12 cellular contexts compared by ENCODE assay signal in the genomic region with DNA sequence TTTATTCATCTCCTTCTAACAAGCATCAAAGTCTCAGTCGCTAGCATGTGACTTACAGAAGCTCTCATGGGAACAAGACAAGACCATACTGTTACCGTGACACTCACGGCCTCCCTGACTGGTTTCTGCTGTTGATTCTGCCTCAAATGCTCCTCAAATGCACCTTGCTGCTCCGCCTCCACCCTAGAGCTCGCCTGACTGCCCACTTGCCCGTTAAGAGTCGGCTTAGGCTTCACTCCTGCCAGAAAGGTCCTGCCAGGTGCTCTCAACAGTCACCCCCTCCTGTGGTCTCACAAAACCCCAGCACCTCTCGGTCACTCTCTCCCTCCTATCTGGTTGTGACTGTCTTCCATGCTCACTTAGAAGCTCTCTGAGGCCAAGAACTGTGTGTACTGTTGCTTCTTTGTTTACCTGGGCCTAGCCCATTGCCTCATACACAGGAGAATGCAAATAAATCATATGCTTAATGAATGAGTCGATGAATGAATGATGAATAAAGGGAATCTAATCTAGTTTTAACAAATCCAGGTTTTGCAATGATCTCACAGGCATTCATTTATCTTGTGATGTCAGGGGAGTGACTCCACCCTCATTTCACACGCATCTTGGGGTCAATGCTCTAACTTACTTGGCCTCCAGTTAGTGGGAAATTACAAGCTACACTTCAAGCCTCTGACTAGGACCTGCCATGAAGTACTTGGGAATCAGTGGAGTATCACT. TPM values are rescaled to one million over a fixed set of nuclear protein-coding genes. Genes with fewer than 3 reads are reported as not detected.
A peak's percentile ranks its signal among the peaks of the same experiment; 100 is the strongest.
DNase-seq lines count a peak whose midpoint lies in the region; ATAC-seq and TF ChIP-seq lines count a peak whose summit lies in the region.
"Had no signal": no experiment of that assay in that cellular context is flagged by ENCODE, and none has a peak within 500 bp of the region (broad histone marks: within the 10 kb centered on the region; RNA-seq: fewer than 3 reads in every experiment).

No MANE protein-coding gene starts in this region.

- H3K27ac ChIP-seq in OCI-LY1 (ENCODE audit: low read depth, low read length, poor library complexity, severe bottlenecking) (peak overlapping the region; percentile 96), stomach (peak overlapping the region in 2 of 5 donors; percentile 53 to 67)
- H3K27ac ChIP-seq: C4-2B, HL-60 had no signal

- DNase-seq in AG10803 (ENCODE audit: low read depth) (peak; percentile 60), endothelial cell (ENCODE audit: low spot score) (no peak), nephron progenitor cell (no peak), stomach (no peak), mucosa of descending colon (no peak)
- DNase-seq in activated naive CD4-positive, alpha-beta T cell treated with anti-CD3 and anti-CD28 coated beads for 36 hours, result no peak
- DNase-seq in stimulated activated CD4-positive, alpha-beta T cell treated with anti-CD3 and anti-CD28 coated beads, Interleukin-2, amount 100 ng/mL, for 48 hours, result no peak
- DNase-seq: activated T-cell treated with anti-CD3 and anti-CD28 coated beads, Interleukin-2, amount 50 U/mL, for 4 hours; stimulated activated naive CD4-positive, alpha-beta T cell treated with Interleukin-2 at 50 U/mL for 16 hours had no signal

- H4K20me1 ChIP-seq in OCI-LY1 (ENCODE audit: insufficient read depth, low read length), result no peaks in the 10 kb centered on the region

- H3K4me1 ChIP-seq in OCI-LY1 (ENCODE audit: insufficient read depth, low read length, severe bottlenecking) (peaks cover 87% of the 10 kb centered on the region), stomach (peaks cover 8 to 56% (median 31%) of the 10 kb centered on the region in 4 donors), mucosa of descending colon (ENCODE audit: low read depth) (peaks cover 4% of the 10 kb centered on the region)

- no peaks in the 10 kb centered on the region for H3K79me2 ChIP-seq in OCI-LY1 (ENCODE audit: insufficient read depth, low read length)

- TF ChIP-seq CTCF in AG10803 (conservative IDR thresholded peaks at IDR 0.05; ENCODE audit: low read length), result no peak
- TF ChIP-seq CTCF in OCI-LY1 (IDR thresholded peaks at IDR 0.05; ENCODE audit: low read length), result no peak
- TF ChIP-seq CTCF in endothelial cell (IDR thresholded peaks at IDR 0.05; ENCODE audit: unreplicated experiment), result no peak
- no peak for TF ChIP-seq CTCF in nephron progenitor cell (IDR thresholded peaks at IDR 0.05)
- no peak for TF ChIP-seq CTCF in stomach (IDR thresholded peaks at IDR 0.05)
- no peak for TF ChIP-seq CTCF in mucosa of descending colon (IDR thresholded peaks at IDR 0.05)

- CTCF ChIA-PET in activated naive CD4-positive, alpha-beta T cell treated with anti-CD3 and anti-CD28 coated beads for 36 hours (lab: Charles Lee), result no interaction called here

- TF ChIP-seq POLR2A in stomach (IDR thresholded peaks at IDR 0.05), result no peak

- no peak overlapping the region for H2AFZ ChIP-seq in OCI-LY1 (ENCODE audit: low read length)

- H3K27me3 ChIP-seq in OCI-LY1 (ENCODE audit: insufficient read depth, low read length) (no peaks in the 10 kb centered on the region), stomach (no peaks in the 10 kb centered on the region)

- peak overlapping the region; percentile 24 for H3K4me3 Mint-ChIP-seq in endothelial cell (ENCODE audit: unreplicated experiment)
- no peak overlapping the region for H3K4me3 Mint-ChIP-seq in nephron progenitor cell
- H3K4me3 Mint-ChIP-seq in activated naive CD4-positive, alpha-beta T cell treated with anti-CD3 and anti-CD28 coated beads for 36 hours, result no peak overlapping the region
- H3K4me3 Mint-ChIP-seq: activated T-cell treated with anti-CD3 and anti-CD28 coated beads, Interleukin-2, amount 50 U/mL, for 4 hours had no signal

- H3K9me3 ChIP-seq in OCI-LY1 (ENCODE audit: low read length) (no peaks in the 10 kb centered on the region), stomach (no peaks in the 10 kb centered on the region), mucosa of descending colon (no peaks in the 10 kb centered on the region)

- no peaks in the 10 kb centered on the region for H3K9me2 ChIP-seq in OCI-LY1 (ENCODE audit: low read depth, low read length)

- H3K27me3 Mint-ChIP-seq in endothelial cell (ENCODE audit: unreplicated experiment) (peaks cover 7% of the 10 kb centered on the region), nephron progenitor cell (ENCODE audit: low read depth, poor library complexity) (peaks cover under 1% of the 10 kb centered on the region)
- H3K27me3 Mint-ChIP-seq in activated naive CD4-positive, alpha-beta T cell treated with anti-CD3 and anti-CD28 coated beads for 36 hours (ENCODE audit: low read depth), result no peaks in the 10 kb centered on the region

- peaks cover 4% of the 10 kb centered on the region; the same call in 1 of the 2 replicates for H3F3A ChIP-seq in OCI-LY1 (ENCODE audit: insufficient read depth, low read length)

- ATAC-seq in mucosa of descending colon, result no peak
- ATAC-seq: activated T-cell treated with anti-CD3 and anti-CD28 coated beads, Interleukin-2, amount 50 U/mL, for 4 hours had no signal

- WGBS in stomach, 5 donors, result 86 to 93% (median 90%) methylated on average over 10 of the region's 10 CpGs

- H3K27ac Mint-ChIP-seq in endothelial cell (ENCODE audit: unreplicated experiment) (peak overlapping the region; percentile 16), nephron progenitor cell (peak overlapping the region; percentile 39)
- H3K27ac Mint-ChIP-seq in activated naive CD4-positive, alpha-beta T cell treated with anti-CD3 and anti-CD28 coated beads for 36 hours, result no peak overlapping the region

- peaks cover 44% of the 10 kb centered on the region for H3K4me1 Mint-ChIP-seq in endothelial cell (ENCODE audit: unreplicated experiment)
- peaks cover 49% of the 10 kb centered on the region for H3K4me1 Mint-ChIP-seq in nephron progenitor cell
- no peaks in the 10 kb centered on the region for H3K4me1 Mint-ChIP-seq in activated naive CD4-positive, alpha-beta T cell treated with anti-CD3 and anti-CD28 coated beads for 36 hours (ENCODE audit: low read depth)

- peak overlapping the region; percentile 40 for H3K4me2 ChIP-seq in OCI-LY1 (ENCODE audit: low read length)

- H3K9me3 Mint-ChIP-seq in endothelial cell (ENCODE audit: unreplicated experiment) (no peaks in the 10 kb centered on the region), nephron progenitor cell (no peaks in the 10 kb centered on the region)
- no peaks in the 10 kb centered on the region for H3K9me3 Mint-ChIP-seq in activated naive CD4-positive, alpha-beta T cell treated with anti-CD3 and anti-CD28 coated beads for 36 hours
- H3K9me3 Mint-ChIP-seq: activated T-cell treated with anti-CD3 and anti-CD28 coated beads, Interleukin-2, amount 50 U/mL, for 4 hours had no signal

- intact Hi-C loops in stomach (cut with DNase I; ENCODE audit: low total_unique reads), result no loop called here
- intact Hi-C loops in activated naive CD4-positive, alpha-beta T cell treated with anti-CD3 and anti-CD28 coated beads for 36 hours (cut with micrococcal nuclease), result no loop called here
- intact Hi-C loops in mucosa of descending colon (cut with DNase I, micrococcal nuclease), result no loop called here

- H3K9ac ChIP-seq in OCI-LY1 (ENCODE audit: low read length), result peak overlapping the region; percentile 44; the same call in 1 of the 2 replicates

- TF ChIP-seq EP300 in stomach (IDR thresholded peaks at IDR 0.05), result no peak

- H3K36me3 Mint-ChIP-seq in endothelial cell (ENCODE audit: low read depth, unreplicated experiment) (peaks cover 43% of the 10 kb centered on the region), nephron progenitor cell (ENCODE audit: low read depth) (peaks cover 74% of the 10 kb centered on the region)
- H3K36me3 Mint-ChIP-seq in activated naive CD4-positive, alpha-beta T cell treated with anti-CD3 and anti-CD28 coated beads for 36 hours (ENCODE audit: low read depth), result peaks cover 4% of the 10 kb centered on the region

- H3K36me3 ChIP-seq in OCI-LY1 (ENCODE audit: insufficient read depth, low read length), result peaks cover 2% of the 10 kb centered on the region; the same call in 1 of the 2 replicates
- H3K36me3 ChIP-seq in stomach, result peaks cover 26 to 95% (median 77%) of the 10 kb centered on the region in 4 donors
- no peaks in the 10 kb centered on the region for H3K36me3 ChIP-seq in mucosa of descending colon (ENCODE audit: low read depth)

- H3K4me3 ChIP-seq in AG10803 (ENCODE audit: low read length), result no peak overlapping the region
- H3K4me3 ChIP-seq in OCI-LY1 (ENCODE audit: low read depth, low read length, poor library complexity, severe bottlenecking), result no peak overlapping the region
- H3K4me3 ChIP-seq in stomach, result no peak overlapping the region
- no peak overlapping the region for H3K4me3 ChIP-seq in mucosa of descending colon

RNA-seq across cellular contexts. Expression of gene SSH1, which starts 41.3 kb away (rescaled TPM):
- total RNA-seq in endothelial cell (ENCODE audit: unreplicated experiment) (67.5 TPM), stomach (100 to 1,000 TPM in 1 of 5 donors, 10 to 100 TPM in 4; 10.1 to 172 (median 22.9) TPM), mucosa of descending colon (10 to 100 TPM; 23.9 to 49.5 (median 25.6) TPM)
- 1 to 10 TPM; 2.3 to 6.0 (median 3.2) TPM for polyA plus RNA-seq in stomach
- 10 to 100 TPM in 1 of 2 experiments, 1 to 10 TPM in 1; 8.7 to 11.1 TPM for total RNA-seq in activated naive CD4-positive, alpha-beta T cell treated with anti-CD3 and anti-CD28 coated beads for 36 hours
